9 cellular contexts compared by ENCODE assay signal in genomic region chrX:53048169-53049126, GRCh38. TPM values are rescaled to one million over a fixed set of nuclear protein-coding genes. Genes with fewer than 3 reads are reported as not detected.
DNase-seq lines count a peak whose midpoint lies in the region.
"Had no signal": no experiment of that assay in that cellular context is flagged by ENCODE, and none has a peak within 500 bp of the region (broad histone marks: within the 10 kb centered on the region; RNA-seq: fewer than 3 reads in every experiment).

GPR173 (plus strand) TSS chrX:53048789; CDS start chrX:53076622, 27,833 bp downstream.

- no peaks in the 10 kb centered on the region for H3K36me3 ChIP-seq in GM23248 (ENCODE audit: low read depth)

- H3K4me2 ChIP-seq in GM23248 (ENCODE audit: unreplicated experiment) = peak within 1 kb of the TSS; percentile 78
- H3K4me2 ChIP-seq: KMS-11 had no signal

- 0 to 2% methylated on average over 4 to 18 of the region's 38 CpGs for WGBS in GM23248 (ENCODE audit: low coverage in 1 of 2, low lambda C conversion rate in 2 of 2, missing lambda C conversion rate in 2 of 2), 2 experiments

- DNase-seq in GM23248 (peak; percentile 64), NCI-H82 treated with DMSO at 0.1 percent for 48 hours (lab: John Stamatoyannopoulos, UW; ENCODE audit: unreplicated experiment) (peak; percentile 42), epidermal melanocyte (ENCODE audit: insufficient read length, low spot score) (peak; percentile 37), midbrain (lab: John Stamatoyannopoulos, UW) (peak; percentile 50), ureter (ENCODE audit: low spot score) (peak; percentile 54), activated gamma-delta T cell treated with Interleukin-2 at 50 U/mL for 16 hours (no peak), KG1 (lab: John Stamatoyannopoulos, UW) (no peak), SKM-1 treated with dmso at 0.1 percent for 144 hours (lab: John Stamatoyannopoulos, UW; ENCODE audit: unreplicated experiment) (no peak)

- in situ Hi-C loops in GM23248 (cut with MboI) = no loop called here

- no peaks in the 10 kb centered on the region for H3K9me2 ChIP-seq in GM23248 (ENCODE audit: insufficient read depth)

- H3F3A ChIP-seq in GM23248 (ENCODE audit: insufficient read depth) = 0 out of 2 replicates have a peak, but pooled peaks cover 5% of the 10 kb centered on the region

- peak within 1 kb of the TSS; percentile 83 for H3K9ac ChIP-seq in GM23248
- H3K9ac ChIP-seq: KMS-11 had no signal

- H3K79me2 ChIP-seq in GM23248 (ENCODE audit: insufficient read depth) = peaks cover 49% of the 10 kb centered on the region

- H3K9me3 ChIP-seq in GM23248 (ENCODE audit: low read depth) = no peaks in the 10 kb centered on the region

- peak within 1 kb of the TSS; percentile 77 for H3K4me3 ChIP-seq in GM23248

- H4K20me1 ChIP-seq in GM23248 (ENCODE audit: insufficient read depth) = no peaks in the 10 kb centered on the region

- H3K27ac ChIP-seq in GM23248 = peak within 1 kb of the TSS; percentile 51
- H3K27ac ChIP-seq: KMS-11 had no signal

- peak within 1 kb of the TSS; percentile 88 for H2AFZ ChIP-seq in GM23248

- no peaks in the 10 kb centered on the region for H3K27me3 ChIP-seq in GM23248 (replicated peaks; ENCODE audit: insufficient read depth)

- H3K4me1 ChIP-seq in GM23248 (ENCODE audit: insufficient read depth) = peaks cover 5% of the 10 kb centered on the region

RNA-seq across cellular contexts. Expression of gene GPR173, which starts in this region (rescaled TPM):
- total RNA-seq in GM23248 (2014; rRNA removed; shearing (Covaris generic)) = 0.86 and 2.7 TPM in 2 replicates
- 0.09 and 0.24 TPM in 2 replicates for polyA plus RNA-seq in GM23248 (2016; fragmentation: Nextera tagmentation; extraction: Ambion mirVana)
- total RNA-seq in ureter = 7.6 TPM

Comparison
In these comparisons a context has a peak if more than half of its experiments do, and no peak if none do; other contexts are left out.
1. DNase-seq: peak in GM23248 (single experiment), NCI-H82 treated with DMSO at 0.1 percent for 48 hours (single experiment), epidermal melanocyte (single experiment), midbrain (single experiment) and ureter (single experiment); none in activated gamma-delta T cell treated with Interleukin-2 at 50 U/mL for 16 hours (single experiment), KG1 (single experiment) and SKM-1 treated with dmso at 0.1 percent for 144 hours (single experiment).